ENCODE assay signal across 8 cellular contexts in genomic region chr2:203484266-203485112, GRCh38. TPM values are rescaled to one million over a fixed set of nuclear protein-coding genes. Genes with fewer than 3 reads are reported as not detected.
A peak's percentile ranks its signal among the peaks of the same experiment; 100 is the strongest.
DNase-seq lines count a peak whose midpoint lies in the region; TF ChIP-seq lines count a peak whose summit lies in the region.

No MANE protein-coding gene starts in this region.

- H2AFZ ChIP-seq in GM23248 = no peak overlapping the region

- no peaks in the 10 kb centered on the region for H3K27me3 Mint-ChIP-seq in activated T-cell treated with anti-CD3 and anti-CD28 coated beads, Interleukin-2, amount 50 U/mL, for 24 hours

- no peak overlapping the region for H3K9ac ChIP-seq in GM23248

- 86 to 91% methylated on average over 8 of the region's 8 CpGs for WGBS in GM23248 (ENCODE audit: low coverage in 1 of 2, low lambda C conversion rate in 2 of 2, missing lambda C conversion rate in 2 of 2), 2 experiments

- peak overlapping the region; percentile 50 for H3K27ac Mint-ChIP-seq in activated T-cell treated with anti-CD3 and anti-CD28 coated beads, Interleukin-2, amount 50 U/mL, for 24 hours

- no peak overlapping the region for H3K4me2 ChIP-seq in GM23248 (ENCODE audit: unreplicated experiment)

- H3K27me3 ChIP-seq in GM23248 (replicated peaks; ENCODE audit: insufficient read depth) = no peaks in the 10 kb centered on the region

- no peaks in the 10 kb centered on the region for H3K9me3 ChIP-seq in GM23248 (ENCODE audit: low read depth)

- H3F3A ChIP-seq in GM23248 (ENCODE audit: insufficient read depth) = peaks cover 81% of the 10 kb centered on the region

- in situ Hi-C loops in GM23248 (cut with MboI) = loop anchor here (25.0 kb wide), 1 partner anchor 328 kb away; no protein-coding TSS in a partner anchor

- no peak overlapping the region for H3K4me3 Mint-ChIP-seq in activated T-cell treated with anti-CD3 and anti-CD28 coated beads, Interleukin-2, amount 50 U/mL, for 24 hours

- H3K9me3 Mint-ChIP-seq in activated T-cell treated with anti-CD3 and anti-CD28 coated beads, Interleukin-2, amount 50 U/mL, for 24 hours = no peaks in the 10 kb centered on the region

- no peaks in the 10 kb centered on the region for H4K20me1 ChIP-seq in GM23248 (ENCODE audit: insufficient read depth)

- H3K36me3 Mint-ChIP-seq in activated T-cell treated with anti-CD3 and anti-CD28 coated beads, Interleukin-2, amount 50 U/mL, for 24 hours (ENCODE audit: low read depth) = peaks cover 9% of the 10 kb centered on the region

- H3K4me1 Mint-ChIP-seq in activated T-cell treated with anti-CD3 and anti-CD28 coated beads, Interleukin-2, amount 50 U/mL, for 24 hours (ENCODE audit: low read depth) = peaks cover 16% of the 10 kb centered on the region

- no peak overlapping the region for H3K4me3 ChIP-seq in GM23248
- no peak overlapping the region for H3K4me3 ChIP-seq in foreskin fibroblast (ENCODE audit: low read depth in 1 of 2, low read length in 2 of 2)

- peaks cover 90% of the 10 kb centered on the region for H3K36me3 ChIP-seq in GM23248 (ENCODE audit: low read depth)

- DNase-seq in ELR (ENCODE audit: low read depth) (peak; percentile 49), GM23248 (no peak), NOMO-1 (lab: John Stamatoyannopoulos, UW; ENCODE audit: unreplicated experiment in 2 of 2) (peak; percentile 44 to 56), foreskin fibroblast (peak; percentile 26 to 69), renal cortical epithelial cell (ENCODE audit: low read depth) (peak; percentile 33), NCI-H2081 (lab: John Stamatoyannopoulos, UW) (no peak), LoVo (ENCODE audit: low spot score) (no peak)
- DNase-seq in activated T-cell treated with anti-CD3 and anti-CD28 coated beads, Interleukin-2, amount 50 U/mL, for 24 hours = peak; percentile 49

- H3K4me1 ChIP-seq in GM23248 (ENCODE audit: insufficient read depth) = no peaks in the 10 kb centered on the region

- H3K9me2 ChIP-seq in GM23248 (ENCODE audit: insufficient read depth) = no peaks in the 10 kb centered on the region

- peak overlapping the region; percentile 10; the same call in 1 of the 2 replicates for H3K27ac ChIP-seq in GM23248

- peak; percentile 54 for TF ChIP-seq CTCF in foreskin fibroblast (IDR thresholded peaks at IDR 0.05; ENCODE audit: low read depth, low read length)

- H3K79me2 ChIP-seq in GM23248 (ENCODE audit: insufficient read depth) = peaks cover 100% of the 10 kb centered on the region

RNA-seq across cellular contexts. Expression of gene RAPH1, which starts 50.6 kb away (rescaled TPM):
- 83.9 and 144 TPM in 2 replicates for total RNA-seq in GM23248 (2014; rRNA removed; shearing (Covaris generic))
- 36.9 and 38.8 TPM in 2 replicates for polyA plus RNA-seq in GM23248 (2016; fragmentation: Nextera tagmentation; extraction: Ambion mirVana)
- total RNA-seq in renal cortical epithelial cell = 20.7 and 43.3 TPM in 2 replicates

Comparison
In these comparisons a context has a peak if more than half of its experiments do, and no peak if none do; other contexts are left out.
1. DNase-seq: peak in ELR (single experiment), NOMO-1 (2 of 2), activated T-cell treated with anti-CD3 and anti-CD28 coated beads, Interleukin-2, amount 50 U/mL, for 24 hours (single experiment), foreskin fibroblast (2 of 2) and renal cortical epithelial cell (single experiment); none in GM23248 (single experiment), NCI-H2081 (0 of 2) and LoVo (single experiment).